Comparison of ENCODE assay signal across 8 cellular contexts in genomic region chr11:61430839-61431238, GRCh38. TPM values are rescaled to one million over a fixed set of nuclear protein-coding genes. Genes with fewer than 3 reads are reported as not detected.
DNase-seq lines count a peak whose midpoint lies in the region; ATAC-seq and TF ChIP-seq lines count a peak whose summit lies in the region.
"Not testable (repeated sequence)": the region's sequence is repeated elsewhere in the genome, so short reads cannot be mapped to it uniquely, and the experiment has no call there.

No MANE protein-coding gene starts in this region.

- CTCF ChIA-PET in activated CD8-positive, alpha-beta memory T cell treated with anti-CD3 and anti-CD28 coated beads, Interleukin-2, amount 10 ng/mL, durations not matched to agents 7 days and 5 days (lab: Charles Lee), result interaction anchor here (1.2 to 2.4 kb wide), 4 partner anchors 8 to 93 kb away, joined by 3 to 13 read pairs (median 5); no protein-coding TSS in a partner anchor

- DNase-seq in GM12864 (ENCODE audit: low read depth); NT2/D1 (ENCODE audit: low read depth, low spot score); activated CD8-positive, alpha-beta memory T cell treated with anti-CD3 and anti-CD28 coated beads, Interleukin-2, amount 10 ng/mL, durations not matched to agents 7 days and 5 days; central memory CD8-positive, alpha-beta T cell (ENCODE audit: low spot score in 2 of 2); glutamatergic neuron; retinal pigment epithelial cell (ENCODE audit: low read depth); vagina (ENCODE audit: extremely low spot score in 2 of 2): not testable (repeated sequence)

- intact Hi-C loops in vagina (cut with DNase I), result not testable (repeated sequence)

- H3K27ac Mint-ChIP-seq in activated CD8-positive, alpha-beta memory T cell treated with anti-CD3 and anti-CD28 coated beads, Interleukin-2, amount 10 ng/mL, durations not matched to agents 7 days and 5 days, result peak overlapping the region; percentile 100
- H3K27ac Mint-ChIP-seq in central memory CD8-positive, alpha-beta T cell (ENCODE audit: low read depth), result peak overlapping the region; percentile 100
- peak overlapping the region; percentile 99 for H3K27ac Mint-ChIP-seq in glutamatergic neuron (ENCODE audit: unreplicated experiment)

- not testable (repeated sequence) for TF ChIP-seq POLR2A in vagina (IDR thresholded peaks at IDR 0.05)

- peak overlapping the region; percentile 99 for H3K9ac ChIP-seq in NT2/D1 (ENCODE audit: insufficient read length, low read depth)

- H3K9me3 Mint-ChIP-seq in activated CD8-positive, alpha-beta memory T cell treated with anti-CD3 and anti-CD28 coated beads, Interleukin-2, amount 10 ng/mL, durations not matched to agents 7 days and 5 days (ENCODE audit: low read depth); central memory CD8-positive, alpha-beta T cell: not testable (repeated sequence)
- H3K9me3 Mint-ChIP-seq in glutamatergic neuron (ENCODE audit: unreplicated experiment), result peaks cover 17% of the 10 kb centered on the region

- H3K36me3 ChIP-seq in NT2/D1 (ENCODE audit: insufficient read depth, insufficient read length, low read length) (peaks cover 54% of the 10 kb centered on the region), vagina (peaks cover 0 to 34% of the 10 kb centered on the region in 2 donors)

- peaks cover 39% of the 10 kb centered on the region for H3K36me3 Mint-ChIP-seq in activated CD8-positive, alpha-beta memory T cell treated with anti-CD3 and anti-CD28 coated beads, Interleukin-2, amount 10 ng/mL, durations not matched to agents 7 days and 5 days
- peaks cover 56% of the 10 kb centered on the region for H3K36me3 Mint-ChIP-seq in central memory CD8-positive, alpha-beta T cell (ENCODE audit: insufficient read depth)
- H3K36me3 Mint-ChIP-seq in glutamatergic neuron (ENCODE audit: unreplicated experiment), result not testable (repeated sequence)

- H3K4me3 Mint-ChIP-seq in activated CD8-positive, alpha-beta memory T cell treated with anti-CD3 and anti-CD28 coated beads, Interleukin-2, amount 10 ng/mL, durations not matched to agents 7 days and 5 days, result peak overlapping the region; percentile 98
- H3K4me3 Mint-ChIP-seq in central memory CD8-positive, alpha-beta T cell, result peak overlapping the region; percentile 97
- H3K4me3 Mint-ChIP-seq in glutamatergic neuron (ENCODE audit: unreplicated experiment), result peak overlapping the region; percentile 99

- not testable (repeated sequence) for H3K27me3 Mint-ChIP-seq in activated CD8-positive, alpha-beta memory T cell treated with anti-CD3 and anti-CD28 coated beads, Interleukin-2, amount 10 ng/mL, durations not matched to agents 7 days and 5 days; central memory CD8-positive, alpha-beta T cell; glutamatergic neuron (ENCODE audit: unreplicated experiment)

- H3K4me1 ChIP-seq in NT2/D1 (ENCODE audit: insufficient read depth, insufficient read length), result not testable (repeated sequence)
- H3K4me1 ChIP-seq in mononuclear cell (ENCODE audit: insufficient read depth, low read length), result peaks cover 38% of the 10 kb centered on the region
- peaks cover 67% of the 10 kb centered on the region for H3K4me1 ChIP-seq in vagina

- TF ChIP-seq CTCF in GM12864 (IDR thresholded peaks at IDR 0.05; ENCODE audit: low read depth, low read length, missing control alignments); glutamatergic neuron (IDR thresholded peaks at IDR 0.05; ENCODE audit: partially characterized antibody, unreplicated experiment); retinal pigment epithelial cell (conservative IDR thresholded peaks at IDR 0.05; ENCODE audit: low read depth, low read length); vagina (IDR thresholded peaks at IDR 0.05): not testable (repeated sequence)

- not testable (repeated sequence) for H3K9me3 ChIP-seq in NT2/D1 (ENCODE audit: insufficient read depth, low read length); mononuclear cell (ENCODE audit: low read depth, low read length); vagina

- peaks cover 60% of the 10 kb centered on the region for H3K4me1 Mint-ChIP-seq in activated CD8-positive, alpha-beta memory T cell treated with anti-CD3 and anti-CD28 coated beads, Interleukin-2, amount 10 ng/mL, durations not matched to agents 7 days and 5 days
- peaks cover 53% of the 10 kb centered on the region for H3K4me1 Mint-ChIP-seq in central memory CD8-positive, alpha-beta T cell
- H3K4me1 Mint-ChIP-seq in glutamatergic neuron (ENCODE audit: low read depth, unreplicated experiment), result peaks cover 14% of the 10 kb centered on the region

- H3K27ac ChIP-seq in vagina, result peak overlapping the region; percentile 96

- not testable (repeated sequence) for ATAC-seq in activated CD8-positive, alpha-beta memory T cell treated with anti-CD3 and anti-CD28 coated beads, Interleukin-2, amount 10 ng/mL, durations not matched to agents 7 days and 5 days; central memory CD8-positive, alpha-beta T cell (replicated peaks; ENCODE audit: extremely low read depth, poor library complexity, severe bottlenecking)

- H3K4me3 ChIP-seq in GM12864 (ENCODE audit: low read depth, low read length) (peak overlapping the region; percentile 82), NT2/D1 (ENCODE audit: insufficient read length, low read depth) (peak overlapping the region; percentile 93), mononuclear cell (ENCODE audit: low read length) (peak overlapping the region; percentile 97), retinal pigment epithelial cell (ENCODE audit: low read length) (peak overlapping the region; percentile 100), vagina (peak overlapping the region; percentile 83 to 88)

- H3K27me3 ChIP-seq in NT2/D1 (ENCODE audit: insufficient read depth, insufficient read length); mononuclear cell (ENCODE audit: insufficient read depth, low read length); vagina: not testable (repeated sequence)

RNA-seq across cellular contexts. Expression of gene SDHAF2, which starts 0.9 kb away (rescaled TPM):
- 10 to 100 TPM; 37.6 to 57.6 TPM for total RNA-seq in activated CD8-positive, alpha-beta memory T cell treated with anti-CD3 and anti-CD28 coated beads, Interleukin-2, amount 10 ng/mL, durations not matched to agents 7 days and 5 days
- total RNA-seq in glutamatergic neuron (ENCODE audit: unreplicated experiment) (43.2 TPM), mononuclear cell (52.2 TPM), vagina (24.3 TPM)

RNA-seq across cellular contexts. Expression of gene CPSF7, which starts 1.1 kb away (rescaled TPM):
- total RNA-seq in activated CD8-positive, alpha-beta memory T cell treated with anti-CD3 and anti-CD28 coated beads, Interleukin-2, amount 10 ng/mL, durations not matched to agents 7 days and 5 days, result 100 to 1,000 TPM; 103 to 118 TPM
- 83.7 TPM for total RNA-seq in glutamatergic neuron (ENCODE audit: unreplicated experiment)
- 49.0 TPM for total RNA-seq in mononuclear cell
- total RNA-seq in vagina, result 50.8 TPM

RNA-seq across cellular contexts. Expression of gene TMEM216, which starts 38.5 kb away (rescaled TPM):
- 10 to 100 TPM in 1 of 2 experiments, 1 to 10 TPM in 1; 7.8 to 15.3 TPM for total RNA-seq in activated CD8-positive, alpha-beta memory T cell treated with anti-CD3 and anti-CD28 coated beads, Interleukin-2, amount 10 ng/mL, durations not matched to agents 7 days and 5 days
- total RNA-seq in glutamatergic neuron (ENCODE audit: unreplicated experiment) (7.8 TPM), mononuclear cell (4.4 TPM), vagina (16.0 TPM)
